ENCODE assay signal across 1 cellular context in the genomic region with DNA sequence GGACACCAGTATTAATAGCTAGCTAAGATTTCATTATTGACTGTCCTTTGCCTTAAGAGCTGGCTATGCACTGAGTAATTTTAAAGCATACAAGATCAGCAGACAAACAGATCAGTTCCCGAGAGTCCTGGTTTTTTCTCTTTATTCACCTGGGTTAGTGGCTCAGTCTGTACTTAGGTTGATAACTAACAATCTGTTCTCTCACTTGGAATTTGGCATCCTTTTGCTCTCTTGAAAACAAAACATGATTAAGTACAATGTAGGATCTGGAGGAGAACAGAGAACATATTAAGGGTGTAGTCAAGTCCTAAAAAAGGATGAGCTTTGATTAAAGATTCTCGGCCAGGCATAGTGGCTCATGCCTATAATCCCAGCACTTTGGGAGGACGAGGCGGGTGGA.
TF ChIP-seq lines count a peak whose summit lies in the region.

No MANE protein-coding gene starts in this region.

TF ChIP-seq in K562, 482 proteins besides CTCF, POLR2A, EP300 and RAD21:
- TF ChIP-seq NFATC3 (IDR thresholded peaks at IDR 0.05) (no peak), SPI1 (IDR thresholded peaks at IDR 0.05; ENCODE audit: borderline replicate concordance, low read depth, low read length) (no peak), HDAC8 (tag; IDR thresholded peaks at IDR 0.05) (no peak), CHCHD3 (CRISPR knock-in tag; IDR thresholded peaks at IDR 0.05) (no peak), NR2C2 (CRISPR knock-in tag; IDR thresholded peaks at IDR 0.05) (no peak), NR2C2 (tag; IDR thresholded peaks at IDR 0.05) (no peak), ARHGAP35 (IDR thresholded peaks at IDR 0.05; ENCODE audit: partially characterized antibody) (no peak), HNRNPLL (IDR thresholded peaks at IDR 0.05; ENCODE audit: low read depth, low read length, poor library complexity, severe bottlenecking) (no peak), POLR2G (IDR thresholded peaks at IDR 0.05; ENCODE audit: low read depth, low read length) (no peak), CHD1 (IDR thresholded peaks at IDR 0.05; ENCODE audit: low read length) (no peak), ZNF584 (CRISPR knock-in tag; IDR thresholded peaks at IDR 0.05; ENCODE audit: low read depth) (no peak), FOXJ3 (CRISPR knock-in tag; IDR thresholded peaks at IDR 0.05) (no peak), SMAD2 (IDR thresholded peaks at IDR 0.05; ENCODE audit: low read depth, low read length) (no peak), ZNF197 (CRISPR knock-in tag; IDR thresholded peaks at IDR 0.05; ENCODE audit: low read depth) (no peak)
